Comparison of ENCODE assay signal across 1 cellular context in the genomic region with DNA sequence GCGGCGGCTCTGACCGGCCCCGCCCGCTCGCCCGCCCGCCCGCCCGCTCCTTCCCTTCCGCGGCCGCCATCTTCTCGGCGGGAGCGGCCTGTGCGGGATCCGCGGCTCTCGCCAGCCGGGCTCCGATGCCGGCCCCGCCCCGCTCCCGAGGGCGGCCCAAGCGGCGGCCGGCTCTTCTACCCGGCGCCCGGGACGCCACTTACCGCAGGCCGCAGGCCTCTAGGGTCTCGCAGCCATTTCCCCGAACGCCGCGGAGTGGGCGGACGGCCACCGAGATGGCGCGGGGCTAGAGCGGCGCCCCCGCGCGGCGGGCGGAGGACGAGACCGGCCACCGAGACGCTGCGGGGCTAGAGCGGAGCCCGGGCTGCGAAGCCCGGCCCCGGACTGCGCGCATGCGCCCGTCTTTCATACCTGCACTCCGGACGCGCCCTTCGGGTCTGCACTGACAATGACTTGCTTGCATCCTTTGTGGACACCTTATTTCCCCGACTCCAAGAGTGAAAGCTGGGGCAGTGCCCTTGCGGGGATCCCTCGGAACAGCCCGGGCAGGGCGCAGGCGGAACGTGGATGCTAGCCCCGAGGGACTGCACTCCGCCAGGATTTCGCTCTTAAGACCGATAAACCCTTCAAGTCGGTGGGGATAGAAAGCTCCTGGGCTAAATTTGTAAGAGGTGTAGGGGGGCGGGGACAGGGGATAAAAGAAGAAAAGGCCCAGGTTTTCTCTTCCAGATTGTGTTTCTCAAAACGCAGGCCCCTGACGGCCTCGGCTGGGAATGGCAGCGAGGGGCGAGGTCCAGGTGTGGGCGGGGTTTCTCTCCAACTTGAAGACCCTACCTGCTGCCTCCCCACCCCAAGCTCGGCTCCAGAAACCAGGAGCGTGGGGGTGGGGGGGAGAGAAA.
TF ChIP-seq lines count a peak whose summit lies in the region.

TSS of gene DIDO1 (minus strand) at position 277 of the 899 bp plus-strand sequence.

TF ChIP-seq in liver, 16 proteins besides CTCF, POLR2A, EP300 and RAD21 (continued from another document):
- TF ChIP-seq REST (IDR thresholded peaks at IDR 0.05), result peak; percentile 11
